In genomic region chr3:58161435-58162398, GRCh38 we compare ENCODE assay signal across 10 cellular contexts. TPM values are rescaled to one million over a fixed set of nuclear protein-coding genes. Genes with fewer than 3 reads are reported as not detected.
DNase-seq lines count a peak whose midpoint lies in the region; ATAC-seq and TF ChIP-seq lines count a peak whose summit lies in the region.
"Had no signal": no experiment of that assay in that cellular context is flagged by ENCODE, and none has a peak within 500 bp of the region (broad histone marks: within the 10 kb centered on the region; RNA-seq: fewer than 3 reads in every experiment).

No MANE protein-coding gene starts in this region.

- TF ChIP-seq POLR2A in suprapubic skin (IDR thresholded peaks at IDR 0.05), result no peak

- no peaks in the 10 kb centered on the region for H3K9me3 ChIP-seq in suprapubic skin

- H3K27me3 ChIP-seq in suprapubic skin, result no peaks in the 10 kb centered on the region

- H3K27ac ChIP-seq in C4-2B (peak overlapping the region; percentile 54), suprapubic skin (no peak overlapping the region)

- no peak for TF ChIP-seq EP300 in suprapubic skin (IDR thresholded peaks at IDR 0.05)

- DNase-seq in NCI-H2196 (lab: John Stamatoyannopoulos, UW; ENCODE audit: unreplicated experiment) (peak; percentile 43), dermis blood vessel endothelial cell (peak; percentile 97), myocyte (ENCODE audit: low read depth) (peak; percentile 64), NCI-H2227 treated with DMSO at 0.1 percent for 48 hours (lab: John Stamatoyannopoulos, UW) (no peak), suprapubic skin (ENCODE audit: low spot score in 2 of 2) (no peak), NCI-H82 (lab: John Stamatoyannopoulos, UW) (no peak)
- DNase-seq: NCI-H2171 treated with DMSO at 0.1 percent for 48 hours had no signal

- TF ChIP-seq CTCF in C4-2B (conservative IDR thresholded peaks at IDR 0.05) (no peak), suprapubic skin (IDR thresholded peaks at IDR 0.05) (no peak)

- 89% methylated on average over 10 of the region's 11 CpGs for WGBS in suprapubic skin

- peaks cover 66% of the 10 kb centered on the region for H3K36me3 ChIP-seq in suprapubic skin

- H3K4me3 ChIP-seq in suprapubic skin, result no peak overlapping the region
- H3K4me3 ChIP-seq: GM12878 had no signal

- no peak for ATAC-seq in GM19452 (IDR thresholded peaks at IDR 0.05; ENCODE audit: unreplicated experiment)
- ATAC-seq: GM12878 had no signal

- peaks cover 12% of the 10 kb centered on the region for H3K4me1 ChIP-seq in suprapubic skin

RNA-seq across cellular contexts. Expression of gene DNASE1L3, which starts 49.1 kb away (rescaled TPM):
- 1.7 and 10.6 TPM in 2 replicates for total RNA-seq in dermis blood vessel endothelial cell
- total RNA-seq in myocyte, result not detected in 2 replicates
- polyA plus RNA-seq in myocyte (2012), result not detected
- total RNA-seq in suprapubic skin, result 1 to 10 TPM in 3 of 4 donors, under 1 TPM in 1; 0.95 to 5.8 (median 4.3) TPM

Comparison
In these comparisons a context has a peak if more than half of its experiments do, and no peak if none do; other contexts are left out.
1. DNase-seq: peak in NCI-H2196 (single experiment), dermis blood vessel endothelial cell (single experiment) and myocyte (single experiment); none in NCI-H2227 treated with DMSO at 0.1 percent for 48 hours (single experiment), suprapubic skin (0 of 2) and NCI-H82 (single experiment).